In the genomic region with DNA sequence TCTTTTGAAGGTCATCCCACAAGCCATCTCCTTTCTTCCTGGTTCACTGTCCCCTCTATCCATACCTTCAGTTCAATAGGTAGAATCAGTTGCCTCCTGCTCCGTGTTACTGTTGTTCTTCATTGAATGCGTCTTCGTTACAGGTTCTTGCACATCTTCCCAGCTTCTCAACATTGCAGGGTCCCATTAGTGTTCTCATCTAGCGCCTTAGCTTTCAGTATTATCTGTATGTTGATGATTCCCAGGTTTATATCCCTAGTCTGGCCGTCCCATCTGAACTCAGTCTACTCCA, we compare ENCODE assay signal across 11 cellular contexts. TPM values are rescaled to one million over a fixed set of nuclear protein-coding genes. Genes with fewer than 3 reads are reported as not detected.
DNase-seq lines count a peak whose midpoint lies in the region; ATAC-seq and TF ChIP-seq lines count a peak whose summit lies in the region.
"Had no signal": no experiment of that assay in that cellular context is flagged by ENCODE, and none has a peak within 500 bp of the region (broad histone marks: within the 10 kb centered on the region; RNA-seq: fewer than 3 reads in every experiment).

No MANE protein-coding gene starts in this region.

- ATAC-seq in GM19467 (IDR thresholded peaks at IDR 0.05; ENCODE audit: unreplicated experiment), result no peak

- no peaks in the 10 kb centered on the region for H3K9me2 ChIP-seq in neural cell (ENCODE audit: insufficient read depth, low read length)

- dilution Hi-C loops in mammary epithelial cell (cut with HindIII; ENCODE audit: low sequenced_read_pairs), result no loop called here

- TF ChIP-seq EP300 in neural cell (conservative IDR thresholded peaks at IDR 0.05; ENCODE audit: poor library complexity, severe bottlenecking) (no peak), tibial nerve (IDR thresholded peaks at IDR 0.05) (no peak)

- no peak overlapping the region for H3K9ac ChIP-seq in HUES64 (ENCODE audit: low read depth, low read length)
- no peak overlapping the region for H3K9ac ChIP-seq in mammary epithelial cell (ENCODE audit: insufficient read depth, low read length)
- no peak overlapping the region for H3K9ac ChIP-seq in neural cell (ENCODE audit: low read length)

- TF ChIP-seq POLR2A in tibial nerve (IDR thresholded peaks at IDR 0.05), result no peak

- H3K4me3 ChIP-seq in Caco-2 (ENCODE audit: low read depth, low read length) (no peak overlapping the region), HUES64 (ENCODE audit: low read length) (peak overlapping the region; percentile 75), mammary epithelial cell (replicated peaks in 1 of 3; ENCODE audit: insufficient read depth in 1 of 3, low read depth in 2 of 3, low read length in 3 of 3) (no peak overlapping the region), neural cell (ENCODE audit: low read length) (peak overlapping the region; percentile 87), tibial nerve (no peak overlapping the region)

- no peaks in the 10 kb centered on the region for H3K36me3 ChIP-seq in Caco-2 (ENCODE audit: control insufficient read depth, insufficient read depth, low read length)
- H3K36me3 ChIP-seq in HUES64 (ENCODE audit: insufficient read depth, low read length), result peaks cover 17% of the 10 kb centered on the region
- H3K36me3 ChIP-seq in mammary epithelial cell (ENCODE audit: insufficient read depth, low read length), result no peaks in the 10 kb centered on the region
- no peaks in the 10 kb centered on the region for H3K36me3 ChIP-seq in neural cell (ENCODE audit: insufficient read depth, low read length)
- no peaks in the 10 kb centered on the region for H3K36me3 ChIP-seq in tibial nerve

- H3K36me3 Mint-ChIP-seq in Caco-2 (ENCODE audit: insufficient read depth, unreplicated experiment), result peaks cover 24% of the 10 kb centered on the region

- H3K4me2 ChIP-seq in mammary epithelial cell (ENCODE audit: insufficient read depth, low read depth, low read length), result peak overlapping the region; percentile 93
- H3K4me2 ChIP-seq in neural cell (ENCODE audit: low read length), result no peak overlapping the region

- H2AFZ ChIP-seq in mammary epithelial cell (ENCODE audit: low read depth, low read length) (no peak overlapping the region), neural cell (ENCODE audit: low read depth, low read length) (no peak overlapping the region)

- H3K4me1 ChIP-seq in Caco-2 (no peaks in the 10 kb centered on the region), HUES64 (ENCODE audit: insufficient read depth, low read length) (peaks cover 14% of the 10 kb centered on the region), mammary epithelial cell (ENCODE audit: insufficient read depth, low read length) (peaks cover 19% of the 10 kb centered on the region), tibial nerve (peaks cover 0 to 48% (median 11%) of the 10 kb centered on the region in 4 donors)

- 90% methylated on average over 5 of the region's 5 CpGs for WGBS in HUES64
- WGBS in mammary epithelial cell (ENCODE audit: low coverage, missing lambda C conversion rate), result 100% methylated on average over 5 of the region's 5 CpGs
- 95 to 98% methylated on average over 5 of the region's 5 CpGs for WGBS in tibial nerve, 2 donors

- H3K4me1 Mint-ChIP-seq in Caco-2 (ENCODE audit: low read depth, unreplicated experiment), result peaks cover 13% of the 10 kb centered on the region

- H3F3A ChIP-seq in neural cell (ENCODE audit: insufficient read depth, low read length, poor library complexity, severe bottlenecking), result no peaks in the 10 kb centered on the region

- no peak for DNase-seq in Caco-2
- no peak for DNase-seq in mammary epithelial cell
- no peak for DNase-seq in tibial nerve (ENCODE audit: low spot score in 2 of 2)
- DNase-seq in NCI-H1417 treated with DMSO at 0.1 percent for 48 hours (lab: John Stamatoyannopoulos, UW), result no peak
- DNase-seq: cerebellar nuclear complex, foreskin melanocyte, NCI-H446 treated with DMSO at 0.1 percent for 48 hours, spleen had no signal

- POLR2A ChIA-PET in Caco-2 (lab: Charles Lee), result no interaction called here

- CTCF ChIA-PET in Caco-2 (lab: Charles Lee) (no interaction called here), mammary epithelial cell (lab: Charles Lee; ENCODE audit: low non-redundant PET) (no interaction called here)

- H4K20me1 ChIP-seq in mammary epithelial cell (ENCODE audit: insufficient read depth, low read length) (no peaks in the 10 kb centered on the region), neural cell (ENCODE audit: insufficient read depth) (no peaks in the 10 kb centered on the region)

- no peaks in the 10 kb centered on the region for H3K27me3 Mint-ChIP-seq in Caco-2 (ENCODE audit: insufficient read depth, unreplicated experiment)

- H3K4me3 Mint-ChIP-seq in Caco-2 (ENCODE audit: unreplicated experiment), result peak overlapping the region; percentile 31

- no TSS peak for BruUV-seq in Caco-2 (replicated peaks; lab: Mats Ljungman, UMichigan)
- no TSS peak for BruUV-seq in mammary epithelial cell (replicated peaks; lab: Mats Ljungman, UMichigan)

- intact Hi-C loops in Caco-2 (cut with micrococcal nuclease; ENCODE audit: unreplicated experiment) (loop anchor here (10.0 kb wide), 1 partner anchor 249 kb away; no protein-coding TSS in a partner anchor), mammary epithelial cell (cut with micrococcal nuclease) (loop anchor here (5.0 kb wide), 1 partner anchor 72 kb away; no protein-coding TSS in a partner anchor)

- H3K9me3 ChIP-seq in Caco-2, result no peaks in the 10 kb centered on the region
- no peaks in the 10 kb centered on the region for H3K9me3 ChIP-seq in HUES64 (ENCODE audit: insufficient read depth, low read depth, low read length)
- H3K9me3 ChIP-seq in mammary epithelial cell (replicated peaks; ENCODE audit: insufficient read depth, low read length), result no peaks in the 10 kb centered on the region
- no peaks in the 10 kb centered on the region for H3K9me3 ChIP-seq in neural cell (ENCODE audit: low read length)
- H3K9me3 ChIP-seq in tibial nerve, result no peaks in the 10 kb centered on the region
- H3K9me3 ChIP-seq: spleen had no signal

- in situ Hi-C loops in mammary epithelial cell (cut with MboI; ENCODE audit: low sequenced_read_pairs in 2 of 2), result no loop called here

- TF ChIP-seq RAD21 in neural cell (conservative IDR thresholded peaks at IDR 0.05), result no peak

- peaks cover 66% of the 10 kb centered on the region for H3K79me2 ChIP-seq in mammary epithelial cell (ENCODE audit: insufficient read depth, low read length)
- peaks cover 48% of the 10 kb centered on the region for H3K79me2 ChIP-seq in neural cell (replicated peaks; ENCODE audit: insufficient read depth, low read length)

- H3K27ac Mint-ChIP-seq in Caco-2 (ENCODE audit: unreplicated experiment), result peak overlapping the region; percentile 39

- no peaks in the 10 kb centered on the region for H3K9me3 Mint-ChIP-seq in Caco-2 (ENCODE audit: unreplicated experiment)

- TF ChIP-seq CTCF in Caco-2 (IDR thresholded peaks at IDR 0.05; ENCODE audit: insufficient read depth in 1 of 2, low read depth in 1 of 2, low read length in 1 of 2, severe bottlenecking in 1 of 2, unreplicated experiment in 1 of 2) (no peak), mammary epithelial cell (conservative IDR thresholded peaks at IDR 0.05 in 1 of 2, IDR thresholded peaks at IDR 0.05 in 1 of 2; ENCODE audit: extremely low read depth in 1 of 2, insufficient read depth in 1 of 2, low read depth in 1 of 2, low read length in 2 of 2) (no peak), neural cell (IDR thresholded peaks at IDR 0.05; ENCODE audit: poor library complexity, severe bottlenecking) (no peak), tibial nerve (IDR thresholded peaks at IDR 0.05) (no peak)

- H3K27ac ChIP-seq in HUES64 (ENCODE audit: low read depth, low read length), result no peak overlapping the region
- H3K27ac ChIP-seq in mammary epithelial cell (ENCODE audit: insufficient read depth, low read depth, low read length), result no peak overlapping the region
- no peak overlapping the region for H3K27ac ChIP-seq in neural cell (ENCODE audit: low read length)
- H3K27ac ChIP-seq in tibial nerve, result no peak overlapping the region
- H3K27ac ChIP-seq: spleen had no signal

- H3K27me3 ChIP-seq in Caco-2 (replicated peaks; ENCODE audit: control insufficient read depth, insufficient read depth, low read length), result no peaks in the 10 kb centered on the region
- H3K27me3 ChIP-seq in HUES64 (ENCODE audit: insufficient read depth, low read length), result no peaks in the 10 kb centered on the region
- H3K27me3 ChIP-seq in mammary epithelial cell (ENCODE audit: insufficient read depth, low read length), result no peaks in the 10 kb centered on the region
- H3K27me3 ChIP-seq in neural cell (ENCODE audit: insufficient read depth, low read depth, low read length), result no peaks in the 10 kb centered on the region
- H3K27me3 ChIP-seq in tibial nerve, result no peaks in the 10 kb centered on the region
- H3K27me3 ChIP-seq: spleen had no signal

TF ChIP-seq in neural cell, 6 proteins besides CTCF, POLR2A, EP300 and RAD21 (continues in another document):
- TF ChIP-seq SMC3 (conservative IDR thresholded peaks at IDR 0.05; ENCODE audit: poor library complexity) (no peak), MXI1 (conservative IDR thresholded peaks at IDR 0.05; ENCODE audit: poor library complexity, severe bottlenecking) (no peak), TAF1 (IDR thresholded peaks at IDR 0.05; ENCODE audit: low read depth) (no peak), POLR2AphosphoS5 (IDR thresholded peaks at IDR 0.05) (no peak)

RNA-seq across cellular contexts. Expression of a gene that starts 2.0 kb away (rescaled TPM):
- 78.1 and 89.4 TPM in 2 replicates for total RNA-seq in Caco-2 (2022)
- 55.1 TPM for polyA plus RNA-seq in HUES64 (2013, experiment 1 of 2)
- 59.6 TPM for polyA plus RNA-seq in HUES64 (2013, experiment 2 of 2)
- total RNA-seq in mammary epithelial cell, result 10 to 100 TPM; 72.1 to 72.8 TPM
- 30.9 TPM for polyA plus RNA-seq in mammary epithelial cell
- 55.6 TPM for polyA minus RNA-seq in mammary epithelial cell
- 99.4 and 122 TPM in 2 replicates for polyA plus RNA-seq in neural cell
- polyA minus RNA-seq in neural cell, result 142 and 164 TPM in 2 replicates
- total RNA-seq in tibial nerve, result 100 to 1,000 TPM in 1 of 4 donors, 10 to 100 TPM in 3; 44.1 to 131 (median 75.0) TPM

Comparison
In these comparisons a context has a peak if more than half of its experiments do, and no peak if none do; other contexts are left out.
1. H3K4me3 ChIP-seq: peak in HUES64 (single experiment) and neural cell (single experiment); none in Caco-2 (single experiment), mammary epithelial cell (0 of 3) and tibial nerve (0 of 4).